In the genomic region with DNA sequence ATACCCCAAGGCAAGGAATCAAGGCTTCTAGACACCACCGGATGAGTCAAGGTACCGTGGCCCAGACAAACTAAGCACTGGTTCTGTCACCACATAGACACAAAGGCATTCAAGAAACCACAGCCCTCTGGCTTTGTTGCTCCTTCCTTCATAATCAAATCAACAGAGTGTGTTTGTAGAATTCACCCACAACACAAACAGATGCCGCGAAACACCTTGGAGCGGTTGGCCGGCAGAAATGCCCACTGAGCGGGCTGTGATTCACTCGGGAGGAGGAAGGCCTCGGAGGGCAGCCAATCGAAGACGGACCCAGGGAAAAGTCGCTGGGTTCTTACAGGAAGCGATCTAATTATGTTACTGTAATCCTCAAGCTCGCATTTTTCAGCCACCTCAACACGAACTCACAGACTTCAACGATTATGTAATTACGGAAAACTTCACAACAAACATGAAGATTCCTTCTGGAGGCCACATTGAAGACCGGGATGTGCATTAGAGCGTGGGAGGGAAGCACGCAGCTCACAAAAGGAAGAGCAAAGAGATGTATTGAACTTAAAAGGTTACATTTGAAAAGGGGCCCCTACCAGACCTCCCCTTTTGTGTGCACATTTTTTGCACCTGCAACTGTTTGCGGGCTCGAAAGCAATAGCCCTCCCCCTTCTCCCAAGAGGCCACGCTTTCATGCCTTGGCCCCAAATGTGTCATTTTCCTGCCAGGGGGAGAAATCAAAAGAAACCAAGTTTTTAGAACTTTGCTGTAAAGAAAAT, we compare ENCODE assay signal across 12 cellular contexts.
DNase-seq lines count a peak whose midpoint lies in the region; ATAC-seq and TF ChIP-seq lines count a peak whose summit lies in the region.
"Had no signal": no experiment of that assay in that cellular context is flagged by ENCODE, and none has a peak within 500 bp of the region (broad histone marks: within the 10 kb centered on the region; RNA-seq: fewer than 3 reads in every experiment).

No MANE protein-coding gene starts in this region.

- TF ChIP-seq CTCF in MCF 10A (IDR thresholded peaks at IDR 0.05; ENCODE audit: unreplicated experiment) = no peak
- no peak for TF ChIP-seq CTCF in breast epithelium (IDR thresholded peaks at IDR 0.05)
- no peak for TF ChIP-seq CTCF in chondrocyte (IDR thresholded peaks at IDR 0.05)
- no peak for TF ChIP-seq CTCF in adrenal gland (IDR thresholded peaks at IDR 0.05)
- no peak for TF ChIP-seq CTCF in mucosa of descending colon (IDR thresholded peaks at IDR 0.05)

- H3K27ac ChIP-seq in breast epithelium (no peak overlapping the region), adrenal gland (no peak overlapping the region)
- H3K27ac ChIP-seq: thoracic aorta had no signal

- no TSS peak for BruUV-seq in MCF 10A (replicated peaks; lab: Mats Ljungman, UMichigan)

- H3K27me3 ChIP-seq in breast epithelium (no peaks in the 10 kb centered on the region), adrenal gland (no peaks in the 10 kb centered on the region)

- H3K9me3 ChIP-seq in breast epithelium = no peaks in the 10 kb centered on the region
- no peaks in the 10 kb centered on the region for H3K9me3 ChIP-seq in T-helper 17 cell (ENCODE audit: control insufficient read depth, low read length, poor library complexity, severe bottlenecking)
- H3K9me3 ChIP-seq in adrenal gland (replicated peaks in 1 of 3) = no peaks in the 10 kb centered on the region
- no peaks in the 10 kb centered on the region for H3K9me3 ChIP-seq in mucosa of descending colon
- H3K9me3 ChIP-seq: thoracic aorta had no signal

- H3K27me3 Mint-ChIP-seq in MCF 10A (ENCODE audit: insufficient read depth, unreplicated experiment) (no peaks in the 10 kb centered on the region), T-helper 17 cell (no peaks in the 10 kb centered on the region), chondrocyte (ENCODE audit: low read depth) (no peaks in the 10 kb centered on the region)

- H3K9me3 Mint-ChIP-seq in MCF 10A (ENCODE audit: unreplicated experiment) = no peaks in the 10 kb centered on the region
- no peaks in the 10 kb centered on the region for H3K9me3 Mint-ChIP-seq in chondrocyte (ENCODE audit: low read depth)

- POLR2A ChIA-PET in MCF 10A (lab: Yijun Ruan, JAX) = interaction anchor here (1.0 to 3.1 kb wide), 8 partner anchors 9 to 499 kb away, joined by 3 to 14 read pairs (median 6); a partner anchor contains a TSS

- no peaks in the 10 kb centered on the region for H3K36me3 Mint-ChIP-seq in MCF 10A (ENCODE audit: insufficient read depth, unreplicated experiment)
- H3K36me3 Mint-ChIP-seq in T-helper 17 cell (ENCODE audit: low read depth) = peaks cover 3% of the 10 kb centered on the region
- peaks cover 2% of the 10 kb centered on the region for H3K36me3 Mint-ChIP-seq in chondrocyte (ENCODE audit: low read depth)

- no peaks in the 10 kb centered on the region for H3K4me1 ChIP-seq in breast epithelium
- H3K4me1 ChIP-seq in adrenal gland (replicated peaks in 1 of 2) = no peaks in the 10 kb centered on the region
- no peaks in the 10 kb centered on the region for H3K4me1 ChIP-seq in mucosa of descending colon (ENCODE audit: low read depth)

- H3K36me3 ChIP-seq in breast epithelium = no peaks in the 10 kb centered on the region
- H3K36me3 ChIP-seq in adrenal gland (replicated peaks in 1 of 2) = no peaks in the 10 kb centered on the region
- no peaks in the 10 kb centered on the region for H3K36me3 ChIP-seq in mucosa of descending colon (ENCODE audit: low read depth)
- H3K36me3 ChIP-seq: thoracic aorta had no signal

- peak overlapping the region; percentile 31 for H3K4me3 Mint-ChIP-seq in MCF 10A (ENCODE audit: unreplicated experiment)
- H3K4me3 Mint-ChIP-seq in T-helper 17 cell = peak overlapping the region; percentile 87
- H3K4me3 Mint-ChIP-seq in chondrocyte (ENCODE audit: unreplicated experiment) = no peak overlapping the region
- H3K4me3 Mint-ChIP-seq: B cell, nephron progenitor cell had no signal

- TF ChIP-seq POLR2A in breast epithelium (IDR thresholded peaks at IDR 0.05) (no peak), adrenal gland (IDR thresholded peaks at IDR 0.05) (no peak)

- CTCF ChIA-PET in MCF 10A (lab: Yijun Ruan, JAX) = interaction anchor here (0.6 to 1.3 kb wide), 6 partner anchors 9 to 839 kb away, joined by 3 to 6 read pairs (median 4); no protein-coding TSS in a partner anchor

- intact Hi-C loops in MCF 10A (cut with micrococcal nuclease) = no loop called here
- intact Hi-C loops in breast epithelium (cut with DNase I; ENCODE audit: low total_unique reads) = no loop called here
- intact Hi-C loops in left cardiac atrium (cut with DNase I) = no loop called here
- intact Hi-C loops in adrenal gland (cut with DNase I) = no loop called here
- intact Hi-C loops in mucosa of descending colon (cut with DNase I, micrococcal nuclease) = no loop called here

- DNase-seq in MCF 10A (ENCODE audit: unreplicated experiment) (peak; percentile 89), breast epithelium (ENCODE audit: low spot score in 2 of 2) (no peak), T-helper 17 cell (no peak), chondrocyte (ENCODE audit: low spot score) (no peak), left cardiac atrium (no peak), adrenal gland (no peak), mucosa of descending colon (no peak), DMS79 treated with DMSO at 0.1 percent for 48 hours (lab: John Stamatoyannopoulos, UW) (no peak)
- DNase-seq: NCI-H345, nephron progenitor cell had no signal

- peak; percentile 67 for ATAC-seq in T-helper 17 cell
- no peak for ATAC-seq in left cardiac atrium
- ATAC-seq in mucosa of descending colon = no peak

- H3K4me3 ChIP-seq in breast epithelium (no peak overlapping the region), adrenal gland (no peak overlapping the region), mucosa of descending colon (no peak overlapping the region)
- H3K4me3 ChIP-seq: thoracic aorta had no signal

- H3K4me1 Mint-ChIP-seq in MCF 10A (ENCODE audit: insufficient read depth, unreplicated experiment) (peaks cover 34% of the 10 kb centered on the region), T-helper 17 cell (peaks cover 20% of the 10 kb centered on the region), chondrocyte (ENCODE audit: low read depth) (peaks cover 16% of the 10 kb centered on the region)

- H3K27ac Mint-ChIP-seq in MCF 10A (ENCODE audit: low read depth, unreplicated experiment) = peak overlapping the region; percentile 95
- peak overlapping the region; percentile 92 for H3K27ac Mint-ChIP-seq in T-helper 17 cell
- H3K27ac Mint-ChIP-seq in chondrocyte (ENCODE audit: unreplicated experiment) = peak overlapping the region; percentile 8
- H3K27ac Mint-ChIP-seq: B cell, nephron progenitor cell had no signal

- WGBS in adrenal gland, 4 donors = 87 to 91% (median 88%) methylated on average over 23 of the region's 23 CpGs

Comparison
In these comparisons a context has a peak if more than half of its experiments do, and no peak if none do; other contexts are left out.
1. H3K27ac Mint-ChIP-seq: peak in every context shown above with its lines; median percentile 95 in MCF 10A; 92 in T-helper 17 cell; 8 in chondrocyte.